Comparison of ENCODE assay signal across 11 cellular contexts in the genomic region with DNA sequence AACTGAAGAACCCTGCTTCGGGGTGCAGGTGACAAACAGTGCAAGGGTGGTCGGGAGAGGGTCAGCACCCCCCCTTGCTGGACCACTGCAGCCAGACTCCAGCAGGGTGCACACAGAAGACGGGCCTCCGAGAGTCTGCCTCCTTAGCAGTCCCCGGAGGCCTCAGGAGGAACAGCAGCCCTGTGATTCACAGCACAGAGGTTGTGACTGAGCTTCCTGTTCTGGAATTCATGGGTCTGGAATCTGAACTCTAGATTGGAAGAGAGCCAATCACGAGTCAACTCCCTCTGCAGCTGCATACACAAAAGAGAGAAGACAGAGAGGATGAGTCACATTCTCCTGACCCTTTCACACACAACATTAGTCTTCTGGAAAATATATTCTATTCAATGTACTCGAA.
A peak's percentile ranks its signal among the peaks of the same experiment; 100 is the strongest.
DNase-seq lines count a peak whose midpoint lies in the region; ATAC-seq, FAIRE-seq and TF ChIP-seq lines count a peak whose summit lies in the region.
"Had no signal": no experiment of that assay in that cellular context is flagged by ENCODE, and none has a peak within 500 bp of the region (broad histone marks: within the 10 kb centered on the region; RNA-seq: fewer than 3 reads in every experiment).

No MANE protein-coding gene starts in this region.

- H3K4me1 ChIP-seq in A549 (no peaks in the 10 kb centered on the region), adipocyte (ENCODE audit: control insufficient read depth, insufficient read depth, low read length) (peaks cover 24% of the 10 kb centered on the region)
- no peaks in the 10 kb centered on the region for H3K4me1 ChIP-seq in CD8-positive, alpha-beta memory T cell (ENCODE audit: insufficient read depth, low read length)

- H3K9me3 Mint-ChIP-seq in HFFc6, result peaks cover 51% of the 10 kb centered on the region
- peaks cover 0 to 10% (median 3%) of the 10 kb centered on the region in 5 donors for H3K9me3 Mint-ChIP-seq in CD8-positive, alpha-beta memory T cell

- ATAC-seq in A549 (peak; percentile 50 to 61; a peak in 5 of 6 replicates), GM21360 (IDR thresholded peaks at IDR 0.05; ENCODE audit: unreplicated experiment) (no peak)

- no peak overlapping the region for H3K27ac ChIP-seq in A549
- no peak overlapping the region for H3K27ac ChIP-seq in CD8-positive, alpha-beta memory T cell (ENCODE audit: low read depth, low read length)

- 32% methylated on average over 5 of the region's 7 CpGs for WGBS in A549 (ENCODE audit: missing lambda C conversion rate)

- peak overlapping the region; percentile 4 for H3K9ac ChIP-seq in adipocyte (ENCODE audit: low read length)

- peaks cover 10% of the 10 kb centered on the region; the same call in 1 of the 2 replicates for H3K36me3 Mint-ChIP-seq in HFFc6 (ENCODE audit: low read depth)
- no peaks in the 10 kb centered on the region for H3K36me3 Mint-ChIP-seq in CD8-positive, alpha-beta memory T cell

- H3K27me3 Mint-ChIP-seq in HFFc6 (ENCODE audit: insufficient read depth), result no peaks in the 10 kb centered on the region; the same call in 1 of the 2 replicates
- H3K27me3 Mint-ChIP-seq in CD8-positive, alpha-beta memory T cell, result peaks cover 0 to 3% of the 10 kb centered on the region in 2 donors
- H3K27me3 Mint-ChIP-seq: central memory CD8-positive, alpha-beta T cell had no signal

- H3K4me3 ChIP-seq in A549 (no peak overlapping the region), adipocyte (ENCODE audit: low read length) (no peak overlapping the region)
- H3K4me3 ChIP-seq in CD8-positive, alpha-beta memory T cell (ENCODE audit: low read length), result no peak overlapping the region

- no peak for TF ChIP-seq RAD21 in A549 (conservative IDR thresholded peaks at IDR 0.05 in 1 of 2, IDR thresholded peaks at IDR 0.05 in 1 of 2)

- POLR2A ChIA-PET in A549 (lab: Yijun Ruan, JAX), result no interaction called here
- POLR2A ChIA-PET in CD8-positive, alpha-beta memory T cell (lab: Charles Lee), result no interaction called here

- H3K27me3 ChIP-seq in adipocyte (replicated peaks; ENCODE audit: control insufficient read depth, insufficient read depth, low read length), result no peaks in the 10 kb centered on the region
- no peaks in the 10 kb centered on the region for H3K27me3 ChIP-seq in CD8-positive, alpha-beta memory T cell (ENCODE audit: insufficient read depth, low read length, poor library complexity, severe bottlenecking)

- TF ChIP-seq CTCF in A549 (IDR thresholded peaks at IDR 0.05) (no peak), HFFc6 (IDR thresholded peaks at IDR 0.05) (no peak)

- H3K9me3 ChIP-seq in A549 (no peaks in the 10 kb centered on the region), adipocyte (ENCODE audit: control insufficient read depth, low read length) (no peaks in the 10 kb centered on the region)
- no peaks in the 10 kb centered on the region for H3K9me3 ChIP-seq in CD8-positive, alpha-beta memory T cell (ENCODE audit: low read length)

- peak; percentile 2 to 43 for DNase-seq in A549 (ENCODE audit: low read depth in 1 of 2, low spot score in 1 of 2)
- DNase-seq in HFFc6, result peak; percentile 9
- DNase-seq in adipocyte (ENCODE audit: low read depth), result peak; percentile 1
- peak; percentile 26 for DNase-seq in iPS-NIHi11 (ENCODE audit: low spot score)
- no peak for DNase-seq in CD8-positive, alpha-beta memory T cell
- DNase-seq in NOMO-1 treated with DMSO at 0.1 percent for 48 hours (lab: John Stamatoyannopoulos, UW; ENCODE audit: unreplicated experiment), result no peak
- DNase-seq in NCI-H1105 treated with DMSO at 0.1 percent for 48 hours (lab: John Stamatoyannopoulos, UW), result no peak
- DNase-seq: C1 segment of cervical spinal cord; stimulated activated CD4-positive, alpha-beta T cell treated with anti-CD3 and anti-CD28 coated beads, Interleukin-4, amount 100 ng/mL, for 24 hours had no signal

- H3K4me3 Mint-ChIP-seq in HFFc6, result no peak overlapping the region
- H3K4me3 Mint-ChIP-seq in CD8-positive, alpha-beta memory T cell, result no peak overlapping the region
- H3K4me3 Mint-ChIP-seq: central memory CD8-positive, alpha-beta T cell had no signal

- CTCF ChIA-PET in A549 (lab: Yijun Ruan, JAX), result no interaction called here
- CTCF ChIA-PET in CD8-positive, alpha-beta memory T cell (lab: Charles Lee), result no interaction called here

- no peaks in the 10 kb centered on the region for H3K4me1 Mint-ChIP-seq in HFFc6 (ENCODE audit: low read depth)
- H3K4me1 Mint-ChIP-seq in CD8-positive, alpha-beta memory T cell, result no peaks in the 10 kb centered on the region
- H3K4me1 Mint-ChIP-seq: central memory CD8-positive, alpha-beta T cell had no signal

- no peak for FAIRE-seq in A549 (lab: Jason Lieb, UNC)

- H3K27ac Mint-ChIP-seq in HFFc6, result no peak overlapping the region
- no peak overlapping the region for H3K27ac Mint-ChIP-seq in CD8-positive, alpha-beta memory T cell

- no peak for TF ChIP-seq POLR2A in A549 (IDR thresholded peaks at IDR 0.05; ENCODE audit: low read length)

- no peaks in the 10 kb centered on the region for H3K36me3 ChIP-seq in adipocyte (ENCODE audit: control insufficient read depth, insufficient read depth, low read length, severe bottlenecking)
- no peaks in the 10 kb centered on the region for H3K36me3 ChIP-seq in CD8-positive, alpha-beta memory T cell (ENCODE audit: insufficient read depth, low read length)

- TF ChIP-seq EP300 in A549 (IDR thresholded peaks at IDR 0.05), result no peak

- H3K4me2 ChIP-seq in A549, result no peak overlapping the region

TF ChIP-seq in A549, 52 proteins besides CTCF, POLR2A, EP300 and RAD21:
- TF ChIP-seq ZC3H11A (IDR thresholded peaks at IDR 0.05), result no peak
TF ChIP-seq in A549: peak in this region for 0.

Comparison
In these comparisons a context has a peak if more than half of its experiments do, and no peak if none do; other contexts are left out.
1. DNase-seq: peak in A549 (2 of 2), HFFc6 (single experiment), adipocyte (single experiment) and iPS-NIHi11 (single experiment); none in CD8-positive, alpha-beta memory T cell (0 of 5), NOMO-1 treated with DMSO at 0.1 percent for 48 hours (single experiment) and NCI-H1105 treated with DMSO at 0.1 percent for 48 hours (single experiment).